Comparison of ENCODE assay signal across 9 cellular contexts in the genomic region with DNA sequence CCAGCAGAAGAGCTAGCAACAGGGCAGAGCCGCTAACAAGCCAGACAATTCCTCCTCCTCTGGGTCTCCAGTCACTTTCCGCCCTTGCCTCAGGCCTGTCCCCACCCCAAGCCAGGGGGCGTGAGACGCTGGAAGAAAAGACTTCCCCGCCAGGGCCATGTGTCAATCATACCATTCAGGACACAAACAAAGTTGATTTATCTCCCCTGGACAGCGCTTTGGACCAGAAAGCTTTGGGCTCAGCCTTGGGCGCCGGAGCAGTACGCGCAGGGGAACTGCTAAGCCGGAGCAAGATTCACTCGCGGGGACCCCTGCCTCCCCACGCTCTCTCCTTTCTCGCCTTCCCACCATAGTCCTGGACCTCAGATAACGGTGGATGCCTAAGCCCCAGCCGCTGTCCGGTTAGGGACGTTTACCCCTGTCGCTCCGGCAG. TPM values are rescaled to one million over a fixed set of nuclear protein-coding genes. Genes with fewer than 3 reads are reported as not detected.
DNase-seq lines count a peak whose midpoint lies in the region; ATAC-seq and TF ChIP-seq lines count a peak whose summit lies in the region.
"Had no signal": no experiment of that assay in that cellular context is flagged by ENCODE, and none has a peak within 500 bp of the region (broad histone marks: within the 10 kb centered on the region; RNA-seq: fewer than 3 reads in every experiment).

No MANE protein-coding gene starts in this region.

- CTCF ChIA-PET in Calu3 (lab: Charles Lee) = no interaction called here
- CTCF ChIA-PET in activated CD4-positive, alpha-beta memory T cell treated with anti-CD3 and anti-CD28 coated beads for 36 hours (lab: Charles Lee) = interaction anchor here (1.0 to 4.5 kb wide), 2 partner anchors 64 to 77 kb away, joined by 3 to 28 read pairs; no protein-coding TSS in a partner anchor

- ATAC-seq in heart left ventricle = peak; percentile 30 to 44 (median 37)
- no peak for ATAC-seq in GM21367 (IDR thresholded peaks at IDR 0.05; ENCODE audit: unreplicated experiment)
- no peak for ATAC-seq in GM19035 (IDR thresholded peaks at IDR 0.05; ENCODE audit: unreplicated experiment)
- ATAC-seq: HCT116 had no signal

- H3K9me3 Mint-ChIP-seq in Calu3 (ENCODE audit: low read depth, unreplicated experiment) (no peaks in the 10 kb centered on the region), progenitor cell of endocrine pancreas (ENCODE audit: low read depth) (peaks cover 11% of the 10 kb centered on the region)
- no peaks in the 10 kb centered on the region for H3K9me3 Mint-ChIP-seq in activated CD4-positive, alpha-beta memory T cell treated with anti-CD3 and anti-CD28 coated beads for 36 hours

- H3K4me3 Mint-ChIP-seq in Calu3 (ENCODE audit: low read depth, unreplicated experiment) = peak overlapping the region; percentile 67
- peak overlapping the region; percentile 51 for H3K4me3 Mint-ChIP-seq in activated CD4-positive, alpha-beta memory T cell treated with anti-CD3 and anti-CD28 coated beads for 36 hours
- H3K4me3 Mint-ChIP-seq in progenitor cell of endocrine pancreas (ENCODE audit: low read depth) = peak overlapping the region; percentile 71

- BruUV-seq in Calu3 (replicated peaks; lab: Mats Ljungman, UMichigan) = no TSS peak

- H3K9me3 ChIP-seq in heart left ventricle = peaks cover 0 to 20% (median 0%) of the 10 kb centered on the region in 12 donors

- H3K27me3 Mint-ChIP-seq in Calu3 (ENCODE audit: unreplicated experiment) = peaks cover 38% of the 10 kb centered on the region
- peaks cover 16% of the 10 kb centered on the region for H3K27me3 Mint-ChIP-seq in activated CD4-positive, alpha-beta memory T cell treated with anti-CD3 and anti-CD28 coated beads for 36 hours
- H3K27me3 Mint-ChIP-seq in progenitor cell of endocrine pancreas = peaks cover 49% of the 10 kb centered on the region

- no peaks in the 10 kb centered on the region for H3K36me3 ChIP-seq in heart left ventricle

- peak in 1 of 2 donors; percentile 39 for TF ChIP-seq POLR2A in heart left ventricle (IDR thresholded peaks at IDR 0.05)

- 2 to 5% (median 3%) methylated on average over 17 to 21 of the region's 21 CpGs for WGBS in heart left ventricle, 4 donors

- no peak for TF ChIP-seq CTCF in Calu3 (IDR thresholded peaks at IDR 0.05; ENCODE audit: unreplicated experiment)
- TF ChIP-seq CTCF in heart left ventricle (IDR thresholded peaks at IDR 0.05) = peak in 5 of 12 donors; percentile 8 to 37 (median 29)
- TF ChIP-seq CTCF in progenitor cell of endocrine pancreas (IDR thresholded peaks at IDR 0.05; ENCODE audit: unreplicated experiment) = no peak

- peak overlapping the region; percentile 80 to 99 (median 92) for H3K27ac ChIP-seq in heart left ventricle

- no peak overlapping the region for H3K27ac Mint-ChIP-seq in Calu3 (ENCODE audit: unreplicated experiment)
- no peak overlapping the region for H3K27ac Mint-ChIP-seq in activated CD4-positive, alpha-beta memory T cell treated with anti-CD3 and anti-CD28 coated beads for 36 hours
- H3K27ac Mint-ChIP-seq in progenitor cell of endocrine pancreas = peak overlapping the region; percentile 69

- peaks cover 0 to 43% (median 12%) of the 10 kb centered on the region in 12 donors for H3K4me1 ChIP-seq in heart left ventricle

- peaks cover 0 to 24% (median 0%) of the 10 kb centered on the region in 9 donors for H3K27me3 ChIP-seq in heart left ventricle

- H3K36me3 Mint-ChIP-seq in Calu3 (ENCODE audit: insufficient read depth, unreplicated experiment) = no peaks in the 10 kb centered on the region
- no peaks in the 10 kb centered on the region for H3K36me3 Mint-ChIP-seq in activated CD4-positive, alpha-beta memory T cell treated with anti-CD3 and anti-CD28 coated beads for 36 hours
- H3K36me3 Mint-ChIP-seq in progenitor cell of endocrine pancreas (ENCODE audit: insufficient read depth) = peaks cover 1% of the 10 kb centered on the region

- POLR2A ChIA-PET in activated CD4-positive, alpha-beta memory T cell treated with anti-CD3 and anti-CD28 coated beads for 36 hours (lab: Charles Lee) = interaction anchor here (0.6 kb wide), 1 partner anchor 23 kb away, joined by 4 read pairs; no protein-coding TSS in a partner anchor

- peak overlapping the region; percentile 21 to 72 (median 66) for H3K4me3 ChIP-seq in heart left ventricle

- no peaks in the 10 kb centered on the region for H3K4me1 Mint-ChIP-seq in Calu3 (ENCODE audit: low read depth, unreplicated experiment)
- H3K4me1 Mint-ChIP-seq in activated CD4-positive, alpha-beta memory T cell treated with anti-CD3 and anti-CD28 coated beads for 36 hours (ENCODE audit: low read depth) = peaks cover 10% of the 10 kb centered on the region
- peaks cover 9% of the 10 kb centered on the region for H3K4me1 Mint-ChIP-seq in progenitor cell of endocrine pancreas (ENCODE audit: low read depth)

- intact Hi-C loops in Calu3 (cut with micrococcal nuclease; ENCODE audit: unreplicated experiment) = no loop called here
- intact Hi-C loops in activated CD4-positive, alpha-beta memory T cell treated with anti-CD3 and anti-CD28 coated beads for 36 hours (cut with micrococcal nuclease) = no loop called here
- intact Hi-C loops in heart left ventricle (cut with DNase I) = loop anchor here in 4 of 10 donors (5.0 to 10.0 kb wide), 4 partner anchors 62 to 99 kb away; no protein-coding TSS in a partner anchor

- DNase-seq in Calu3 (no peak), heart left ventricle (peak; percentile 38 to 74 (median 63)), progenitor cell of endocrine pancreas (ENCODE audit: low spot score, unreplicated experiment) (no peak), NCI-H526 treated with DMSO at 0.1 percent for 48 hours (lab: John Stamatoyannopoulos, UW) (no peak), GF-D8 (lab: John Stamatoyannopoulos, UW) (no peak)
- DNase-seq in activated CD4-positive, alpha-beta memory T cell treated with anti-CD3 and anti-CD28 coated beads for 36 hours = no peak

RNA-seq across cellular contexts. Expression of a gene that starts 0.5 kb away (rescaled TPM):
- total RNA-seq in Calu3 (2022) (not detected in 2 replicates), heart left ventricle (100 to 1,000 TPM in 4 of 9 donors, 10 to 100 TPM in 5; 74.4 to 147 (median 97.3) TPM), progenitor cell of endocrine pancreas (not detected in 2 replicates)
- not detected for total RNA-seq in activated CD4-positive, alpha-beta memory T cell treated with anti-CD3 and anti-CD28 coated beads for 36 hours
- 10 to 100 TPM; 20.7 to 54.6 TPM for polyA plus RNA-seq in heart left ventricle

RNA-seq across cellular contexts. Expression of a gene that starts 46.7 kb away (rescaled TPM):
- total RNA-seq in Calu3 (2022) (not detected in 2 replicates), heart left ventricle (not detected), progenitor cell of endocrine pancreas (not detected in 2 replicates)
- total RNA-seq in activated CD4-positive, alpha-beta memory T cell treated with anti-CD3 and anti-CD28 coated beads for 36 hours = not detected
- not detected for polyA plus RNA-seq in heart left ventricle

Comparison
In these comparisons a context has a peak if more than half of its experiments do, and no peak if none do; other contexts are left out.
1. DNase-seq: peak in heart left ventricle (5 of 5); none in Calu3 (single experiment), activated CD4-positive, alpha-beta memory T cell treated with anti-CD3 and anti-CD28 coated beads for 36 hours (single experiment), progenitor cell of endocrine pancreas (single experiment), NCI-H526 treated with DMSO at 0.1 percent for 48 hours (single experiment) and GF-D8 (single experiment).
2. ATAC-seq: peak in heart left ventricle (4 of 4); none in GM21367 (single experiment) and GM19035 (single experiment).
3. RNA of a gene that starts 0.5 kb away (total RNA-seq): 74.4 to 147 TPM in heart left ventricle; not detected in activated CD4-positive, alpha-beta memory T cell treated with anti-CD3 and anti-CD28 coated beads for 36 hours, not detected in progenitor cell of endocrine pancreas and not detected in Calu3; every median in the first group is over 10 times any median in the second.
4. Peak in every context shown above with its lines, with median percentiles within 50 percentile points of each other: H3K4me3 Mint-ChIP-seq.